Comparison of ENCODE assay signal across 26 cellular contexts in the genomic region with DNA sequence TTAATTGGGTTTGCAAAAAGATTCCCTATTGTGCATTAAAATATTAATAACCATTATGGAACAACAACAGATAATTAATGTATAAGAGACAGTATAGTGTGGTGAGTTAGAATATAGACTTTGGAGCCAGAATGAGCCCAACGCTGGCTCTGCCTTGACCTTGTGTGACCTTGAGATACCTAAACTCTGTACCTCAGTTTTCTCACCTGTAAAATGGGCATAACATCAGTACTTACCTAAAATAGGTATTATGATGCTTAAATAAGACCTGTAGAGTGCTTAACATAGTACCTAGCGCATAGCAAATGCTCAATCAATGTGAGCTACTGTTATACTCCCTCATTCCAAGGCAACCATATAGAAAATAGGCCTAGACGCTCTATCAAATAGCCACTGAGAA.
DNase-seq lines count a peak whose midpoint lies in the region; ATAC-seq, FAIRE-seq and TF ChIP-seq lines count a peak whose summit lies in the region.
"Had no signal": no experiment of that assay in that cellular context is flagged by ENCODE, and none has a peak within 500 bp of the region (broad histone marks: within the 10 kb centered on the region; RNA-seq: fewer than 3 reads in every experiment).

No MANE protein-coding gene starts in this region.

- no peak for TF ChIP-seq POLR2A in HepG2 (IDR thresholded peaks at IDR 0.05; ENCODE audit: insufficient read depth in 1 of 2, low read depth in 2 of 2, low read length in 2 of 2)
- no peak for TF ChIP-seq POLR2A in right lobe of liver (IDR thresholded peaks at IDR 0.05)
- no peak for TF ChIP-seq POLR2A in H1 (IDR thresholded peaks at IDR 0.05; ENCODE audit: control extremely low read depth in 1 of 2, low read depth in 2 of 2, low read length in 2 of 2)

- intact Hi-C loops in HepG2 (cut with micrococcal nuclease; ENCODE audit: unreplicated experiment) (loop anchor here (10.0 kb wide), 1 partner anchor 158 kb away; a partner anchor contains a TSS), right lobe of liver (cut with DNase I) (loop anchor here in 1 of 2 donors (10.0 kb wide), 1 partner anchor 268 kb away; no protein-coding TSS in a partner anchor)

- H3K4me2 ChIP-seq in HepG2 (ENCODE audit: low read depth, low read length) (no peak overlapping the region), H1 (ENCODE audit: insufficient read depth in 1 of 2, low read depth in 2 of 2, low read length in 2 of 2) (no peak overlapping the region)
- H3K4me2 ChIP-seq: A549; BLaER1 treated with 17β-estradiol and CSF1 and Interleukin-3, amounts not matched to agents 10 nM and 100 nM; GM23338 had no signal

- TF ChIP-seq EP300 in HepG2 (IDR thresholded peaks at IDR 0.05; ENCODE audit: low read depth in 2 of 2, low read length in 2 of 2) (no peak), HepG2 (CRISPR knock-in tag; IDR thresholded peaks at IDR 0.05; ENCODE audit: borderline replicate concordance) (no peak), H1 (IDR thresholded peaks at IDR 0.05; ENCODE audit: borderline replicate concordance in 1 of 2, low read depth in 2 of 2, low read length in 2 of 2) (no peak)

- H3K23ac ChIP-seq in H1 (ENCODE audit: insufficient read length), result no peak overlapping the region

- DNase-seq in HepG2 (ENCODE audit: low spot score) (no peak), right lobe of liver (no peak), H1 (ENCODE audit: low read depth in 1 of 2, low spot score in 2 of 2) (no peak), cortex of kidney (lab: John Stamatoyannopoulos, UW) (no peak)
- DNase-seq in stimulated activated effector memory CD8-positive, alpha-beta T cell treated with anti-CD3 and anti-CD28 coated beads, Interleukin-12 subunit alpha, Interleukin-12 subunit beta, amount 100 ng/mL, for 72 hours (ENCODE audit: low spot score in 2 of 2), result no peak
- DNase-seq: 8988T; ACHN; AML-193; BE2C; CD4-positive, alpha-beta T cell; CD8-positive, alpha-beta memory T cell; DMS 273 treated with DMSO at 0.1 percent for 48 hours; DMS79; EL; GF-D8; H7; HCEC 1CT had no signal

- no peak overlapping the region for H2AFZ ChIP-seq in HepG2 (ENCODE audit: low read length)
- H2AFZ ChIP-seq in H1 (ENCODE audit: low read length), result no peak overlapping the region
- H2AFZ ChIP-seq: GM23338 had no signal

- ATAC-seq in HepG2 (no peak), right lobe of liver (no peak), GM18907 (IDR thresholded peaks at IDR 0.05; ENCODE audit: unreplicated experiment) (no peak), GM19324 (IDR thresholded peaks at IDR 0.05; ENCODE audit: low FRiP score, unreplicated experiment) (no peak)
- ATAC-seq in activated T-helper 17 cell treated with anti-CD3 and anti-CD28 coated beads, Interleukin-2, amount 50 U/mL, for 72 hours (replicated peaks), result no peak
- no peak for ATAC-seq in stimulated activated effector memory CD8-positive, alpha-beta T cell treated with anti-CD3 and anti-CD28 coated beads, Interleukin-12 subunit alpha, Interleukin-12 subunit beta, amount 100 ng/mL, for 72 hours
- ATAC-seq: A549, GM23338 had no signal

- no peak overlapping the region for H2BK12ac ChIP-seq in H1 (ENCODE audit: low read depth, low read length)

- no peak overlapping the region for H2BK20ac ChIP-seq in H1 (ENCODE audit: low read length)

- TF ChIP-seq RAD21 in HepG2 (CRISPR knock-in tag; IDR thresholded peaks at IDR 0.05), result no peak
- no peak for TF ChIP-seq RAD21 in H1 (IDR thresholded peaks at IDR 0.05 in 1 of 2, conservative IDR thresholded peaks at IDR 0.05 in 1 of 2; ENCODE audit: low read depth in 2 of 2, low read length in 2 of 2)

- H3K18ac ChIP-seq in H1 (ENCODE audit: extremely low read depth, low read length), result no peak overlapping the region

- no peak overlapping the region for H3K4ac ChIP-seq in H1 (replicated peaks; ENCODE audit: insufficient read length, low read depth, low read length)

- H3K36me3 Mint-ChIP-seq in activated T-helper 17 cell treated with anti-CD3 and anti-CD28 coated beads, Interleukin-2, amount 50 U/mL, for 72 hours (ENCODE audit: low read depth), result peaks cover 34% of the 10 kb centered on the region
- peaks cover 54% of the 10 kb centered on the region for H3K36me3 Mint-ChIP-seq in stimulated activated effector memory CD8-positive, alpha-beta T cell treated with anti-CD3 and anti-CD28 coated beads, Interleukin-12 subunit alpha, Interleukin-12 subunit beta, amount 100 ng/mL, for 72 hours

- H2BK120ac ChIP-seq in H1 (replicated peaks; ENCODE audit: low read depth, low read length), result no peak overlapping the region

- FAIRE-seq in HepG2 (lab: Jason Lieb, UNC), result no peak
- no peak for FAIRE-seq in H1 (lab: Jason Lieb, UNC)
- FAIRE-seq: A549, D721Med, GM12891 had no signal

- no peak overlapping the region for H3K4me3 ChIP-seq in HepG2 (replicated peaks in 1 of 3; ENCODE audit: insufficient read depth in 1 of 3, low read depth in 2 of 3, low read length in 3 of 3)
- H3K4me3 ChIP-seq in right lobe of liver, result no peak overlapping the region
- no peak overlapping the region for H3K4me3 ChIP-seq in H1 (ENCODE audit: extremely low read depth in 1 of 4, insufficient read depth in 2 of 4, low read depth in 3 of 4, low read length in 4 of 4)
- H3K4me3 ChIP-seq: A549; BLaER1 treated with 17β-estradiol and CSF1 and Interleukin-3, amounts not matched to agents 10 nM and 100 nM; GM23338 had no signal

- H3K27ac ChIP-seq in HepG2 (ENCODE audit: extremely low read length, insufficient read depth, low read length), result no peak overlapping the region
- no peak overlapping the region for H3K27ac ChIP-seq in right lobe of liver
- H3K27ac ChIP-seq in H1 (ENCODE audit: low read depth, low read length), result no peak overlapping the region
- H3K27ac ChIP-seq: A549; BLaER1 treated with 17β-estradiol and CSF1 and Interleukin-3, amounts not matched to agents 10 nM and 100 nM had no signal

- H3K79me2 ChIP-seq in HepG2 (ENCODE audit: insufficient read depth, low read length), result no peaks in the 10 kb centered on the region
- no peaks in the 10 kb centered on the region for H3K79me2 ChIP-seq in H1 (ENCODE audit: control insufficient read depth in 1 of 2, insufficient read depth in 2 of 2, low read length in 2 of 2)

- no peaks in the 10 kb centered on the region for H3K9me3 ChIP-seq in HepG2 (ENCODE audit: low read length)
- H3K9me3 ChIP-seq in right lobe of liver, result no peaks in the 10 kb centered on the region
- H3K9me3 ChIP-seq in H1 (ENCODE audit: insufficient read depth in 2 of 2, low read depth in 1 of 2, low read length in 1 of 2), result no peaks in the 10 kb centered on the region
- H3K9me3 ChIP-seq: A549; BE2C; BLaER1 treated with 17β-estradiol and CSF1 and Interleukin-3, amounts not matched to agents 10 nM and 100 nM had no signal

- POLR2A ChIA-PET in HepG2 (lab: Yijun Ruan, JAX), result no interaction called here
- POLR2A ChIA-PET in H1 (lab: Charles Lee; ENCODE audit: partially characterized antibody), result no interaction called here

- H4K20me1 ChIP-seq in HepG2 (ENCODE audit: insufficient read depth, low read length) (no peaks in the 10 kb centered on the region), H1 (replicated peaks in 1 of 2; ENCODE audit: control insufficient read depth in 1 of 2, insufficient read depth in 2 of 2, low read length in 2 of 2) (no peaks in the 10 kb centered on the region)
- H4K20me1 ChIP-seq: BLaER1 treated with 17β-estradiol and CSF1 and Interleukin-3, amounts not matched to agents 10 nM and 100 nM had no signal

- no peak overlapping the region for H3K14ac ChIP-seq in H1 (ENCODE audit: insufficient read length)

- no peaks in the 10 kb centered on the region for H3K23me2 ChIP-seq in H1 (ENCODE audit: low read depth, low read length)

- H3K36me3 ChIP-seq in HepG2 (replicated peaks in 1 of 2; ENCODE audit: control insufficient read depth in 1 of 2, insufficient read depth in 2 of 2, low read length in 2 of 2) (no peaks in the 10 kb centered on the region), right lobe of liver (no peaks in the 10 kb centered on the region), H1 (ENCODE audit: control insufficient read depth in 2 of 4, insufficient read depth in 4 of 4, low read length in 3 of 4) (no peaks in the 10 kb centered on the region)
- H3K36me3 ChIP-seq: BE2C; BLaER1 treated with 17β-estradiol and CSF1 and Interleukin-3, amounts not matched to agents 10 nM and 100 nM had no signal

- no peak overlapping the region for H4K91ac ChIP-seq in H1 (replicated peaks; ENCODE audit: insufficient read length, low read length)

- peak overlapping the region; percentile 61 for H3K27ac Mint-ChIP-seq in activated T-helper 17 cell treated with anti-CD3 and anti-CD28 coated beads, Interleukin-2, amount 50 U/mL, for 72 hours
- peak overlapping the region; percentile 70 for H3K27ac Mint-ChIP-seq in stimulated activated effector memory CD8-positive, alpha-beta T cell treated with anti-CD3 and anti-CD28 coated beads, Interleukin-12 subunit alpha, Interleukin-12 subunit beta, amount 100 ng/mL, for 72 hours
- H3K27ac Mint-ChIP-seq: CD14-positive monocyte; CD4-positive, alpha-beta T cell; GM23338 had no signal

- no peaks in the 10 kb centered on the region for H3K27me3 Mint-ChIP-seq in activated T-helper 17 cell treated with anti-CD3 and anti-CD28 coated beads, Interleukin-2, amount 50 U/mL, for 72 hours
- H3K27me3 Mint-ChIP-seq: CD4-positive, alpha-beta T cell had no signal

- H3K9ac ChIP-seq in HepG2 (ENCODE audit: insufficient read depth, low read depth, low read length) (no peak overlapping the region), H1 (replicated peaks in 1 of 4; ENCODE audit: extremely low read depth in 1 of 4, low read depth in 3 of 4, low read length in 3 of 4) (no peak overlapping the region)
- H3K9ac ChIP-seq: BLaER1 treated with 17β-estradiol and CSF1 and Interleukin-3, amounts not matched to agents 10 nM and 100 nM had no signal

- BruUV-seq in HepG2 (replicated peaks; lab: Mats Ljungman, UMichigan), result no TSS peak

- no peak overlapping the region for H2BK15ac ChIP-seq in H1 (ENCODE audit: low read length)

- H2BK5ac ChIP-seq in H1 (ENCODE audit: low read depth, low read length), result no peak overlapping the region

- 45% methylated on average over 3 of the region's 3 CpGs for WGBS in HepG2 (ENCODE audit: low lambda C conversion rate)
- WGBS in right lobe of liver (ENCODE audit: insufficient coverage, low coverage, low lambda C conversion rate, missing lambda C conversion rate), result 91% methylated on average over 3 of the region's 3 CpGs
- 93% methylated on average over 3 of the region's 3 CpGs; no CpG with 5 or more reads in 1 of the 2 experiments for WGBS in H1 (ENCODE audit: extremely low coverage in 1 of 2, insufficient coverage in 1 of 2, insufficient read length in 1 of 2, insufficient replicate concordance in 2 of 2, low coverage in 1 of 2, low lambda C conversion rate in 2 of 2, missing lambda C conversion rate in 1 of 2), 2 experiments

- no peak overlapping the region for H3K56ac ChIP-seq in H1 (replicated peaks; ENCODE audit: insufficient read length, low read depth, low read length)

- no peaks in the 10 kb centered on the region for H3K4me1 ChIP-seq in HepG2 (ENCODE audit: insufficient read depth, low read length)
- H3K4me1 ChIP-seq in right lobe of liver, result no peaks in the 10 kb centered on the region
- no peaks in the 10 kb centered on the region for H3K4me1 ChIP-seq in H1 (replicated peaks in 1 of 4; ENCODE audit: control insufficient read depth in 3 of 4, insufficient read depth in 4 of 4, low read length in 3 of 4)
- H3K4me1 ChIP-seq: BE2C had no signal

- no peaks in the 10 kb centered on the region for H3K79me1 ChIP-seq in H1 (ENCODE audit: low read depth, low read length)

- H3K27me3 ChIP-seq in HepG2 (ENCODE audit: control insufficient read depth in 1 of 2, insufficient read depth in 2 of 2, low read length in 2 of 2) (no peaks in the 10 kb centered on the region; a peak in 1 of 5 replicates), right lobe of liver (no peaks in the 10 kb centered on the region), H1 (replicated peaks in 1 of 4; ENCODE audit: control insufficient read depth in 3 of 4, extremely low read depth in 1 of 4, insufficient read depth in 3 of 4, low read length in 3 of 4) (no peaks in the 10 kb centered on the region)
- H3K27me3 ChIP-seq: BE2C; BLaER1 treated with 17β-estradiol and CSF1 and Interleukin-3, amounts not matched to agents 10 nM and 100 nM had no signal

- H4K5ac ChIP-seq in H1 (ENCODE audit: insufficient read length, low read depth, low read length), result no peak overlapping the region

- no peak overlapping the region for H2AK5ac ChIP-seq in H1 (ENCODE audit: low read depth, low read length)

- H3K4me1 Mint-ChIP-seq in activated T-helper 17 cell treated with anti-CD3 and anti-CD28 coated beads, Interleukin-2, amount 50 U/mL, for 72 hours, result peaks cover 29% of the 10 kb centered on the region
- H3K4me1 Mint-ChIP-seq in stimulated activated effector memory CD8-positive, alpha-beta T cell treated with anti-CD3 and anti-CD28 coated beads, Interleukin-12 subunit alpha, Interleukin-12 subunit beta, amount 100 ng/mL, for 72 hours, result peaks cover 22% of the 10 kb centered on the region

- H4K8ac ChIP-seq in H1 (ENCODE audit: extremely low read depth, insufficient read depth, low read length), result no peak overlapping the region

- no peaks in the 10 kb centered on the region for H3K9me3 Mint-ChIP-seq in activated T-helper 17 cell treated with anti-CD3 and anti-CD28 coated beads, Interleukin-2, amount 50 U/mL, for 72 hours
- no peaks in the 10 kb centered on the region for H3K9me3 Mint-ChIP-seq in stimulated activated effector memory CD8-positive, alpha-beta T cell treated with anti-CD3 and anti-CD28 coated beads, Interleukin-12 subunit alpha, Interleukin-12 subunit beta, amount 100 ng/mL, for 72 hours
- H3K9me3 Mint-ChIP-seq: CD4-positive, alpha-beta T cell; CD8-positive, alpha-beta memory T cell; GM23338 had no signal

- TF ChIP-seq CTCF in HepG2 (CRISPR knock-in tag; IDR thresholded peaks at IDR 0.05) (no peak), right lobe of liver (IDR thresholded peaks at IDR 0.05) (no peak), H1 (IDR thresholded peaks at IDR 0.05; ENCODE audit: control extremely low read depth in 1 of 3, insufficient read depth in 1 of 3, low read depth in 1 of 3, low read length in 3 of 3) (no peak)

- CTCF ChIA-PET in HepG2 (lab: Yijun Ruan, JAX; ENCODE audit: low intra/inter-chr PET ratio, low total read pairs) (no interaction called here), H1 (lab: Charles Lee; ENCODE audit: partially characterized antibody) (interaction anchor here (1.0 to 3.0 kb wide), 3 partner anchors 232 to 266 kb away, joined by 3 to 14 read pairs (median 4); no protein-coding TSS in a partner anchor)

- in situ Hi-C loops in HepG2 (cut with HindIII; ENCODE audit: extremely low pct_ligation_motif_present, low pct_unique_long_range_greater_than_20kb), result loop anchor here (10.0 kb wide), 2 partner anchors 238 to 378 kb away; no protein-coding TSS in a partner anchor

- no peak overlapping the region for H3K4me3 Mint-ChIP-seq in activated T-helper 17 cell treated with anti-CD3 and anti-CD28 coated beads, Interleukin-2, amount 50 U/mL, for 72 hours
- no peak overlapping the region for H3K4me3 Mint-ChIP-seq in stimulated activated effector memory CD8-positive, alpha-beta T cell treated with anti-CD3 and anti-CD28 coated beads, Interleukin-12 subunit alpha, Interleukin-12 subunit beta, amount 100 ng/mL, for 72 hours
- H3K4me3 Mint-ChIP-seq: CD14-positive monocyte; CD4-positive, alpha-beta T cell; CD8-positive, alpha-beta memory T cell; GM23338 had no signal
